In genomic region chr13:45536224-45536623, GRCh38 we compare ENCODE assay signal across 23 cellular contexts.
"Had no signal": no experiment of that assay in that cellular context is flagged by ENCODE, and none has a peak within 500 bp of the region (broad histone marks: within the 10 kb centered on the region; RNA-seq: fewer than 3 reads in every experiment).

No MANE protein-coding gene starts in this region.

- DNase-seq: hypothalamus; immature natural killer cell; left ventricle myocardium inferior; mesendoderm; naive B cell; natural killer cell; ovary; stimulated activated CD4-positive, alpha-beta T cell treated with anti-CD3 and anti-CD28 coated beads, Interleukin-12 subunit alpha, Interleukin-12 subunit beta, amount 100 ng/mL, for 4 hours; stimulated activated CD4-positive, alpha-beta T cell treated with anti-CD3 and anti-CD28 coated beads, Interleukin-15, amount 100 ng/mL, for 24 hours; stimulated activated CD4-positive, alpha-beta T cell treated with anti-CD3 and anti-CD28 coated beads, Interleukin-2, amount 100 ng/mL, for 24 hours; stimulated activated CD4-positive, alpha-beta T cell treated with anti-CD3 and anti-CD28 coated beads, Interleukin-4, amount 100 ng/mL, for 1 hour; stimulated activated naive CD4-positive, alpha-beta T cell; tibial artery; trophoblast cell; upper lobe of right lung had no signal

- FAIRE-seq: islet of Langerhans, urothelium cell line had no signal

- ATAC-seq: natural killer cell, sciatic nerve, upper lobe of right lung had no signal

- H3K4me3 ChIP-seq: left ventricle myocardium inferior, lung, ovary, right atrium auricular region, skin epidermis, suprapubic skin, thoracic aorta, tibial artery, upper lobe of right lung had no signal
